ENCODE assay signal across 8 cellular contexts in the genomic region with DNA sequence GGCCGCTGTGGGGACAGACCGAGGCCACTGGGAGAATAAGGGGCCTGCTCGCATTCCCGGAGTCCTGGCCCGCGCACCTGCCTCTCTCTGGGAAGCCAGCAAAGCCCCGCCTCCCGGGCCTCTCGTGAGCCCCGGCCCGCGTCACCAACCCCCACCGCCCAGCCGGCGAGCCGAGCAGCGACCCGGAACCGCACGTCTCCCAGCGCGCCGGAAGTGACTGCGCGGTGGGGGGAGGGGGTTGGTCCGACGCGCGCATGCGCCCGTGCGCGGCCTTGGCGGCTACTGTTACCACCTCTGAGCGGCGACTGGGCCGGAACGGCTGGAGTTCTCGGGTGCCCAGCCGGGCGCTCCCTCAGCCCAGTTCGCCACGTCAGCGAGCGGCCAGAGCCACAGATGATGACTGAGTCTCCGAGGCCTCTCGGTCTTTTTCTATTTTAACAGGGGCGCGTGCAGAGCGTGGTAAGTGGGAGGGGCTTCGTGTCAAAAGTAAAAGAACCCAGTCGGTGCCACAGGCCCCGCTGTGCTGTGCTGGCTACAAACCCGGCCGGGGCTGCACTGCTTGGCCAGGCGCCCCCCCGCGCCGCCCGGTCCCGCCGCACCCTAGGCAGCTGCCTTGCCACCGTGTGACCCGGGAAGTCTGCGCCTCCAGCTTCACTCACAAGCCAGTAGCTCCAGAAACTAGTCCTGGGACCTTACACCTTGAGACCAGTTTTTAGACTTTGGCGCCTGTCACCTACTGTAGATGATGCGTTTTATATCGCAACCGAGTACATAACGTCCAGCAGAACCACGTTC. TPM values are rescaled to one million over a fixed set of nuclear protein-coding genes. Genes with fewer than 3 reads are reported as not detected.
DNase-seq lines count a peak whose midpoint lies in the region; ATAC-seq and TF ChIP-seq lines count a peak whose summit lies in the region.

A gene with protein sequence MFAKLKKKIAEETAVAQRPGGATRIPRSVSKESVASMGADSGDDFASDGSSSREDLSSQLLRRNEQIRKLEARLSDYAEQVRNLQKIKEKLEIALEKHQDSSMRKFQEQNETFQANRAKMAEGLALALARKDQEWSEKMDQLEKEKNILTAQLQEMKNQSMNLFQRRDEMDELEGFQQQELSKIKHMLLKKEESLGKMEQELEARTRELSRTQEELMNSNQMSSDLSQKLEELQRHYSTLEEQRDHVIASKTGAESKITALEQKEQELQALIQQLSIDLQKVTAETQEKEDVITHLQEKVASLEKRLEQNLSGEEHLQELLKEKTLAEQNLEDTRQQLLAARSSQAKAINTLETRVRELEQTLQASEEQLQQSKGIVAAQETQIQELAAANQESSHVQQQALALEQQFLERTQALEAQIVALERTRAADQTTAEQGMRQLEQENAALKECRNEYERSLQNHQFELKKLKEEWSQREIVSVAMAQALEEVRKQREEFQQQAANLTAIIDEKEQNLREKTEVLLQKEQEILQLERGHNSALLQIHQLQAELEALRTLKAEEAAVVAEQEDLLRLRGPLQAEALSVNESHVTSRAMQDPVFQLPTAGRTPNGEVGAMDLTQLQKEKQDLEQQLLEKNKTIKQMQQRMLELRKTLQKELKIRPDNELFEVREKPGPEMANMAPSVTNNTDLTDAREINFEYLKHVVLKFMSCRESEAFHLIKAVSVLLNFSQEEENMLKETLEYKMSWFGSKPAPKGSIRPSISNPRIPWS (minus strand): TSS at position 190 of the 795 bp plus-strand sequence. CDS start 2,372 bp downstream, outside the sequence.

- H4K20me1 ChIP-seq in PC-3 (ENCODE audit: low read length), result no peaks in the 10 kb centered on the region

- peak within 1 kb of the TSS; percentile 95 for H3K4me2 ChIP-seq in PC-3 (ENCODE audit: low read length)

- H3K36me3 Mint-ChIP-seq in activated T-cell treated with anti-CD3 and anti-CD28 coated beads, Interleukin-2, amount 50 U/mL, for 24 hours (ENCODE audit: low read depth), result peaks cover 44% of the 10 kb centered on the region

- H3K4me1 ChIP-seq in PC-3 (ENCODE audit: insufficient read depth, low read length), result peaks cover 12% of the 10 kb centered on the region
- H3K4me1 ChIP-seq in mucosa of rectum (ENCODE audit: control insufficient read depth in 2 of 2, insufficient read depth in 2 of 2, low read length in 2 of 2), result peaks cover 4 to 8% of the 10 kb centered on the region in 2 donors

- H3K4me1 Mint-ChIP-seq in activated T-cell treated with anti-CD3 and anti-CD28 coated beads, Interleukin-2, amount 50 U/mL, for 24 hours (ENCODE audit: low read depth), result peaks cover 29% of the 10 kb centered on the region

- H3K9ac ChIP-seq in PC-3 (ENCODE audit: low read length) (peak within 1 kb of the TSS; percentile 94), mucosa of rectum (ENCODE audit: low read depth in 1 of 2, low read length in 2 of 2) (peak within 1 kb of the TSS; percentile 86 to 99)

- DNase-seq in DMS153 treated with DMSO at 0.1 percent for 48 hours (lab: John Stamatoyannopoulos, UW; ENCODE audit: unreplicated experiment), result peak; percentile 85
- DNase-seq in Jurkat, Clone E6-1 (ENCODE audit: low read depth, low spot score), result peak; percentile 83
- peak; percentile 91 for DNase-seq in PC-3
- peak; percentile 96 for DNase-seq in activated T-cell treated with anti-CD3 and anti-CD28 coated beads, Interleukin-2, amount 50 U/mL, for 24 hours
- DNase-seq in erythroblast (lab: John Stamatoyannopoulos, UW), result peak; percentile 95 to 97
- DNase-seq in stimulated activated CD8-positive, alpha-beta memory T cell treated with anti-CD3 and anti-CD28 coated beads, Interleukin-4, amount 100 ng/mL, for 4 hours (ENCODE audit: low read depth in 2 of 2, low spot score in 1 of 2), result peak; percentile 78 to 86

- TF ChIP-seq CTCF in PC-3 (conservative IDR thresholded peaks at IDR 0.05; ENCODE audit: low read depth, low read length), result no peak

- H2AFZ ChIP-seq in PC-3 (ENCODE audit: low read length), result peak within 1 kb of the TSS; percentile 95

- CTCF ChIA-PET in PC-3 (lab: Charles Lee), result no interaction called here

- H3K9me3 Mint-ChIP-seq in activated T-cell treated with anti-CD3 and anti-CD28 coated beads, Interleukin-2, amount 50 U/mL, for 24 hours, result no peaks in the 10 kb centered on the region

- H3K4me3 ChIP-seq in Jurkat, Clone E6-1 (ENCODE audit: low read length), result peak within 1 kb of the TSS; percentile 75
- peak within 1 kb of the TSS; percentile 92 for H3K4me3 ChIP-seq in PC-3 (ENCODE audit: low read length)
- peak within 1 kb of the TSS; percentile 95 to 99 for H3K4me3 ChIP-seq in mucosa of rectum (ENCODE audit: low read length in 2 of 2)

- H3K9me3 ChIP-seq in PC-3 (ENCODE audit: low read length) (no peaks in the 10 kb centered on the region), mucosa of rectum (ENCODE audit: control insufficient read depth in 2 of 2, low read length in 2 of 2) (no peaks in the 10 kb centered on the region)

- H3K27me3 ChIP-seq in PC-3 (ENCODE audit: low read length) (no peaks in the 10 kb centered on the region), mucosa of rectum (ENCODE audit: control insufficient read depth in 2 of 2, insufficient read depth in 2 of 2, low read length in 2 of 2) (no peaks in the 10 kb centered on the region)

- intact Hi-C loops in PC-3 (cut with micrococcal nuclease), result loop anchor here (2.0 kb wide), 1 partner anchor 202 kb away; a partner anchor contains a TSS

- H3K27me3 Mint-ChIP-seq in activated T-cell treated with anti-CD3 and anti-CD28 coated beads, Interleukin-2, amount 50 U/mL, for 24 hours, result no peaks in the 10 kb centered on the region

- no peaks in the 10 kb centered on the region for H3K9me2 ChIP-seq in PC-3 (replicated peaks; ENCODE audit: low read length)

- no peaks in the 10 kb centered on the region for H3K36me3 ChIP-seq in PC-3 (ENCODE audit: low read depth, low read length)
- H3K36me3 ChIP-seq in mucosa of rectum (ENCODE audit: control insufficient read depth in 2 of 2, insufficient read depth in 2 of 2, low read length in 2 of 2), result peaks cover 6% of the 10 kb centered on the region in 2 donors

- no peaks in the 10 kb centered on the region for H3F3A ChIP-seq in PC-3 (ENCODE audit: low read length, unreplicated experiment)

- POLR2A ChIA-PET in PC-3 (lab: Charles Lee; ENCODE audit: unreplicated experiment), result interaction anchor here (0.6 kb wide), 1 partner anchor 77 kb away, joined by 3 read pairs; no protein-coding TSS in a partner anchor

- TSS peak; percentile 84 for BruUV-seq in PC-3 (replicated peaks; lab: Mats Ljungman, UMichigan)

- peak within 1 kb of the TSS; percentile 89 for H3K4me3 Mint-ChIP-seq in activated T-cell treated with anti-CD3 and anti-CD28 coated beads, Interleukin-2, amount 50 U/mL, for 24 hours

- peaks cover 6% of the 10 kb centered on the region; the same call in 1 of the 2 replicates for H3K79me2 ChIP-seq in PC-3 (ENCODE audit: low read length)

- TF ChIP-seq POLR2A in erythroblast (IDR thresholded peaks at IDR 0.05; ENCODE audit: low read length), result peak; percentile 94

- H3K27ac ChIP-seq in PC-3 (ENCODE audit: low read length), result peak within 1 kb of the TSS; percentile 90
- H3K27ac ChIP-seq in mucosa of rectum (ENCODE audit: low read depth in 2 of 2, low read length in 2 of 2), result peak within 1 kb of the TSS; percentile 98 to 99

- H3K27ac Mint-ChIP-seq in activated T-cell treated with anti-CD3 and anti-CD28 coated beads, Interleukin-2, amount 50 U/mL, for 24 hours, result peak within 1 kb of the TSS; percentile 98

- ATAC-seq in GM21619 (IDR thresholded peaks at IDR 0.05; ENCODE audit: unreplicated experiment) (peak; percentile 69), PC-3 (peak; percentile 87)

RNA-seq across cellular contexts. Expression of the gene that starts here (rescaled TPM):
- polyA plus RNA-seq in Jurkat, Clone E6-1 (2012; ENCODE audit: insufficient read depth, insufficient read length), result 11.5 TPM
- total RNA-seq in PC-3 (2014; rRNA removed), result 8.6 and 13.2 TPM in 2 replicates

Comparison
In these comparisons a context has a peak if more than half of its experiments do, and no peak if none do; other contexts are left out.
1. Peak in every context shown above with its lines: DNase-seq, ATAC-seq, H3K4me3 ChIP-seq and H3K27ac ChIP-seq.